10 cellular contexts compared by ENCODE assay signal in genomic region chr17:46769531-46770438, GRCh38. TPM values are rescaled to one million over a fixed set of nuclear protein-coding genes. Genes with fewer than 3 reads are reported as not detected.
DNase-seq lines count a peak whose midpoint lies in the region; ATAC-seq, FAIRE-seq and TF ChIP-seq lines count a peak whose summit lies in the region.
"Had no signal": no experiment of that assay in that cellular context is flagged by ENCODE, and none has a peak within 500 bp of the region (broad histone marks: within the 10 kb centered on the region; RNA-seq: fewer than 3 reads in every experiment).

No MANE protein-coding gene starts in this region.

- H4K5ac ChIP-seq in IMR-90 (ENCODE audit: low read depth, low read length) = no peak overlapping the region
- no peak overlapping the region for H4K5ac ChIP-seq in H1 (ENCODE audit: insufficient read length, low read depth, low read length)

- H2BK12ac ChIP-seq in H1 (ENCODE audit: low read depth, low read length) = peak overlapping the region; percentile 68; the same call in 1 of the 2 replicates

- H2AFZ ChIP-seq in IMR-90 (replicated peaks; ENCODE audit: low read length, poor library complexity) = peak overlapping the region; percentile 93
- no peak overlapping the region for H2AFZ ChIP-seq in H1 (ENCODE audit: low read length)

- H3K56ac ChIP-seq in IMR-90 (ENCODE audit: extremely low read depth, insufficient read depth, low read length) (no peak overlapping the region), H1 (replicated peaks; ENCODE audit: insufficient read length, low read depth, low read length) (no peak overlapping the region)

- TF ChIP-seq POLR2A in IMR-90 (IDR thresholded peaks at IDR 0.05; ENCODE audit: low read depth, low read length) (no peak), H1 (IDR thresholded peaks at IDR 0.05; ENCODE audit: control extremely low read depth in 1 of 2, low read depth in 2 of 2, low read length in 2 of 2) (no peak), ovary (IDR thresholded peaks at IDR 0.05) (no peak)

- dilution Hi-C loops in IMR-90 (cut with HindIII; ENCODE audit: low sequenced_read_pairs, unreplicated experiment) = no loop called here

- 72% methylated on average over 21 of the region's 56 CpGs; no CpG with 5 or more reads in 1 of the 2 experiments for WGBS in IMR-90 (ENCODE audit: extremely low coverage in 2 of 2, insufficient read length in 1 of 2), 2 experiments
- WGBS in H1 (ENCODE audit: extremely low coverage in 1 of 2, insufficient coverage in 1 of 2, insufficient read length in 1 of 2, insufficient replicate concordance in 2 of 2, low coverage in 1 of 2, low lambda C conversion rate in 2 of 2, missing lambda C conversion rate in 1 of 2), 2 experiments = 88% methylated on average over 32 of the region's 56 CpGs; no CpG with 5 or more reads in 1 of the 2 experiments
- 5 to 18% (median 8%) methylated on average over 45 to 56 of the region's 56 CpGs for WGBS in ovary, 3 donors

- CTCF ChIA-PET in IMR-90 (lab: Yijun Ruan, JAX) (no interaction called here), H1 (lab: Charles Lee; ENCODE audit: partially characterized antibody) (interaction anchor here (0.6 to 1.2 kb wide), 2 partner anchors 44 to 62 kb away, joined by 3 to 4 read pairs; no protein-coding TSS in a partner anchor)

- intact Hi-C loops in IMR-90 (cut with micrococcal nuclease) (loop anchor here (5.0 kb wide), 1 partner anchor 48 kb away; the partner anchor contains the start of gene WNT3), ovary (cut with DNase I) (no loop called here)

- peak overlapping the region in 3 of 11 experiments; percentile 14 to 91 (median 85); a peak in 3 of 22 replicates for H3K9ac ChIP-seq in BLaER1 treated with 17β-estradiol and CSF1 and Interleukin-3, amounts not matched to agents 10 nM and 100 nM
- H3K9ac ChIP-seq in IMR-90 (ENCODE audit: low read depth, low read length) (no peak overlapping the region), H1 (replicated peaks in 1 of 4; ENCODE audit: extremely low read depth in 1 of 4, low read depth in 3 of 4, low read length in 3 of 4) (no peak overlapping the region)

- H3K4me1 ChIP-seq in BLaER1 treated with 17β-estradiol and CSF1 and Interleukin-3, amounts not matched to agents 10 nM and 100 nM = peaks cover 11 to 42% (median 36%) of the 10 kb centered on the region in 10 experiments
- peaks cover 9% of the 10 kb centered on the region for H3K4me1 ChIP-seq in IMR-90 (ENCODE audit: control insufficient read depth, insufficient read depth, low read length)
- H3K4me1 ChIP-seq in H1 (replicated peaks in 1 of 4; ENCODE audit: control insufficient read depth in 3 of 4, insufficient read depth in 4 of 4, low read length in 3 of 4) = peaks cover 6 to 32% (median 26%) of the 10 kb centered on the region in 4 experiments
- H3K4me1 ChIP-seq in ovary (ENCODE audit: insufficient read depth) = peaks cover 8% of the 10 kb centered on the region
- H3K4me1 ChIP-seq in BE2C = peaks cover 10% of the 10 kb centered on the region

- H4K91ac ChIP-seq in IMR-90 (ENCODE audit: insufficient read depth, low read depth, low read length) (0 out of 2 replicates have a peak overlapping the region, but pooled peaks have one; percentile 3), H1 (replicated peaks; ENCODE audit: insufficient read length, low read length) (no peak overlapping the region)

- no peak overlapping the region for H2BK120ac ChIP-seq in IMR-90 (ENCODE audit: low read depth, low read length)
- no peak overlapping the region for H2BK120ac ChIP-seq in H1 (replicated peaks; ENCODE audit: low read depth, low read length)

- DNase-seq in IMR-90 = no peak
- peak in 1 of 2 experiments; percentile 45 for DNase-seq in H1 (ENCODE audit: low read depth in 1 of 2, low spot score in 2 of 2)
- peak in 2 of 5 donors; percentile 33 to 47 for DNase-seq in ovary
- no peak for DNase-seq in BE2C
- DNase-seq in NCI-H1930 (lab: John Stamatoyannopoulos, UW) = no peak
- no peak for DNase-seq in HK-2 (ENCODE audit: unreplicated experiment)
- DNase-seq: GF-D8; NK-92 treated with Interleukin-12 subunit alpha and Interleukin-12 subunit beta, amount 100 ng/mL, for 24 hours had no signal

- H3K4me3 ChIP-seq in BLaER1 treated with 17β-estradiol and CSF1 and Interleukin-3, amounts not matched to agents 10 nM and 100 nM = no peak overlapping the region; a peak in 1 of 20 replicates
- H3K4me3 ChIP-seq in IMR-90 (ENCODE audit: insufficient read depth, low read depth, low read length) (no peak overlapping the region), H1 (ENCODE audit: extremely low read depth in 1 of 4, insufficient read depth in 2 of 4, low read depth in 3 of 4, low read length in 4 of 4) (peak overlapping the region in 1 of 4 experiments; percentile 60; a peak in 1 of 8 replicates), ovary (peak overlapping the region; percentile 18), BE2C (ENCODE audit: low read depth, low read length) (no peak overlapping the region)

- H3K18ac ChIP-seq in IMR-90 (ENCODE audit: low read depth, low read length) = no peak overlapping the region
- no peak overlapping the region; the same call in 1 of the 2 replicates for H3K18ac ChIP-seq in H1 (ENCODE audit: extremely low read depth, low read length)

- H2AK9ac ChIP-seq in IMR-90 (replicated peaks; ENCODE audit: low read depth, low read length, poor library complexity) = peak overlapping the region; percentile 86

- H3K23ac ChIP-seq in IMR-90 (ENCODE audit: low read depth, low read length) = no peak overlapping the region
- H3K23ac ChIP-seq in H1 (ENCODE audit: insufficient read length) = no peak overlapping the region

- H2AK5ac ChIP-seq in IMR-90 (ENCODE audit: low read depth, low read length) (peak overlapping the region; percentile 82), H1 (ENCODE audit: low read depth, low read length) (no peak overlapping the region)

- no peaks in the 10 kb centered on the region for H3K36me3 ChIP-seq in BLaER1 treated with 17β-estradiol and CSF1 and Interleukin-3, amounts not matched to agents 10 nM and 100 nM
- no peaks in the 10 kb centered on the region for H3K36me3 ChIP-seq in IMR-90 (ENCODE audit: control insufficient read depth, insufficient read depth, low read length)
- no peaks in the 10 kb centered on the region; a peak in 1 of 8 replicates for H3K36me3 ChIP-seq in H1 (ENCODE audit: control insufficient read depth in 2 of 4, insufficient read depth in 4 of 4, low read length in 3 of 4)
- no peaks in the 10 kb centered on the region for H3K36me3 ChIP-seq in ovary
- no peaks in the 10 kb centered on the region for H3K36me3 ChIP-seq in BE2C

- TF ChIP-seq CTCF in IMR-90 (conservative IDR thresholded peaks at IDR 0.05; ENCODE audit: low read depth, low read length) (no peak), H1 (IDR thresholded peaks at IDR 0.05; ENCODE audit: control extremely low read depth in 1 of 3, insufficient read depth in 1 of 3, low read depth in 1 of 3, low read length in 3 of 3) (no peak), ovary (IDR thresholded peaks at IDR 0.05) (no peak), BE2C (IDR thresholded peaks at IDR 0.05; ENCODE audit: low read depth, low read length) (no peak)

- TF ChIP-seq RAD21 in IMR-90 (IDR thresholded peaks at IDR 0.05; ENCODE audit: low read length) (no peak), H1 (IDR thresholded peaks at IDR 0.05 in 1 of 2, conservative IDR thresholded peaks at IDR 0.05 in 1 of 2; ENCODE audit: low read depth in 2 of 2, low read length in 2 of 2) (no peak)

- FAIRE-seq in H1 (lab: Jason Lieb, UNC) = no peak

- no peak for ATAC-seq in IMR-90 (ENCODE audit: low read depth)
- no peak for ATAC-seq in GM19395 (IDR thresholded peaks at IDR 0.05; ENCODE audit: unreplicated experiment)

- H2BK5ac ChIP-seq in IMR-90 (ENCODE audit: low read depth, low read length, poor library complexity, severe bottlenecking) = no peak overlapping the region
- no peak overlapping the region for H2BK5ac ChIP-seq in H1 (ENCODE audit: low read depth, low read length)

- in situ Hi-C loops in IMR-90 (cut with MboI; ENCODE audit: low sequenced_read_pairs) = no loop called here

- peaks cover 0 to 10% of the 10 kb centered on the region in 2 experiments; a peak in 1 of 4 replicates for H3K79me1 ChIP-seq in IMR-90 (ENCODE audit: low read depth in 1 of 2, low read length in 2 of 2)
- H3K79me1 ChIP-seq in H1 (ENCODE audit: low read depth, low read length) = no peaks in the 10 kb centered on the region

- peaks cover 0 to 9% (median 0%) of the 10 kb centered on the region in 11 experiments; a peak in 2 of 22 replicates for H4K20me1 ChIP-seq in BLaER1 treated with 17β-estradiol and CSF1 and Interleukin-3, amounts not matched to agents 10 nM and 100 nM
- H4K20me1 ChIP-seq in IMR-90 (ENCODE audit: insufficient read depth, low read length) (no peaks in the 10 kb centered on the region), H1 (replicated peaks in 1 of 2; ENCODE audit: control insufficient read depth in 1 of 2, insufficient read depth in 2 of 2, low read length in 2 of 2) (peaks cover 7 to 12% of the 10 kb centered on the region in 2 experiments)

- peak overlapping the region in 8 of 11 experiments; percentile 89 to 97 (median 94); a peak in 15 of 22 replicates for H3K4me2 ChIP-seq in BLaER1 treated with 17β-estradiol and CSF1 and Interleukin-3, amounts not matched to agents 10 nM and 100 nM
- no peak overlapping the region for H3K4me2 ChIP-seq in IMR-90 (ENCODE audit: low read depth, low read length)
- peak overlapping the region in 1 of 2 experiments; percentile 75; a peak in 2 of 4 replicates for H3K4me2 ChIP-seq in H1 (ENCODE audit: insufficient read depth in 1 of 2, low read depth in 2 of 2, low read length in 2 of 2)

- H4K8ac ChIP-seq in IMR-90 (ENCODE audit: low read depth in 2 of 2, low read length in 2 of 2) (no peak overlapping the region; a peak in 1 of 4 replicates), H1 (ENCODE audit: extremely low read depth, insufficient read depth, low read length) (no peak overlapping the region)

- no peaks in the 10 kb centered on the region for H3K79me2 ChIP-seq in H1 (ENCODE audit: control insufficient read depth in 1 of 2, insufficient read depth in 2 of 2, low read length in 2 of 2)

- H3K23me2 ChIP-seq in H1 (ENCODE audit: low read depth, low read length) = peaks cover 10% of the 10 kb centered on the region; the same call in 1 of the 2 replicates

- no TSS peak for BruUV-seq in IMR-90 (replicated peaks; lab: Mats Ljungman, UMichigan)

- H3K14ac ChIP-seq in IMR-90 (replicated peaks; ENCODE audit: low read depth, low read length) (no peak overlapping the region), H1 (ENCODE audit: insufficient read length) (no peak overlapping the region)

- H3K9me3 ChIP-seq in BLaER1 treated with 17β-estradiol and CSF1 and Interleukin-3, amounts not matched to agents 10 nM and 100 nM (replicated peaks in 1 of 11) = no peaks in the 10 kb centered on the region
- no peaks in the 10 kb centered on the region for H3K9me3 ChIP-seq in IMR-90 (ENCODE audit: control insufficient read depth, insufficient read depth, low read length)
- peaks cover 0 to 2% of the 10 kb centered on the region in 2 experiments; a peak in 1 of 4 replicates for H3K9me3 ChIP-seq in H1 (ENCODE audit: insufficient read depth in 2 of 2, low read depth in 1 of 2, low read length in 1 of 2)
- no peaks in the 10 kb centered on the region for H3K9me3 ChIP-seq in ovary
- H3K9me3 ChIP-seq in BE2C = no peaks in the 10 kb centered on the region

- H3K9me1 ChIP-seq in IMR-90 (ENCODE audit: insufficient read depth, low read length) = peaks cover 14% of the 10 kb centered on the region

- no peak overlapping the region for H2BK20ac ChIP-seq in IMR-90 (ENCODE audit: low read depth, low read length)
- H2BK20ac ChIP-seq in H1 (ENCODE audit: low read length) = no peak overlapping the region

- TF ChIP-seq EP300 in H1 (IDR thresholded peaks at IDR 0.05; ENCODE audit: borderline replicate concordance in 1 of 2, low read depth in 2 of 2, low read length in 2 of 2) = no peak
- TF ChIP-seq EP300 in ovary (IDR thresholded peaks at IDR 0.05) = no peak

- H3K27me3 ChIP-seq in BLaER1 treated with 17β-estradiol and CSF1 and Interleukin-3, amounts not matched to agents 10 nM and 100 nM = peaks cover 20 to 38% (median 31%) of the 10 kb centered on the region in 11 experiments
- no peaks in the 10 kb centered on the region for H3K27me3 ChIP-seq in IMR-90 (ENCODE audit: control insufficient read depth, insufficient read depth, low read length)
- peaks cover 40 to 59% (median 58%) of the 10 kb centered on the region in 4 experiments for H3K27me3 ChIP-seq in H1 (replicated peaks in 1 of 4; ENCODE audit: control insufficient read depth in 3 of 4, extremely low read depth in 1 of 4, insufficient read depth in 3 of 4, low read length in 3 of 4)
- H3K27me3 ChIP-seq in ovary = no peaks in the 10 kb centered on the region
- H3K27me3 ChIP-seq in BE2C = peaks cover 6% of the 10 kb centered on the region; the same call in 1 of the 2 replicates

- H2BK15ac ChIP-seq in IMR-90 (ENCODE audit: low read depth, low read length) = no peak overlapping the region
- H2BK15ac ChIP-seq in H1 (ENCODE audit: low read length) = no peak overlapping the region

- H3K27ac ChIP-seq in BLaER1 treated with 17β-estradiol and CSF1 and Interleukin-3, amounts not matched to agents 10 nM and 100 nM = no peak overlapping the region
- no peak overlapping the region for H3K27ac ChIP-seq in IMR-90 (ENCODE audit: insufficient read depth, low read length)
- H3K27ac ChIP-seq in H1 (ENCODE audit: low read depth, low read length) = no peak overlapping the region
- H3K27ac ChIP-seq in ovary = no peak overlapping the region

- POLR2A ChIA-PET in IMR-90 (lab: Charles Lee; ENCODE audit: unreplicated experiment) = no interaction called here
- POLR2A ChIA-PET in H1 (lab: Charles Lee; ENCODE audit: partially characterized antibody) = interaction anchor here (1.4 kb wide), 1 partner anchor 14 kb away, joined by 3 read pairs; no protein-coding TSS in a partner anchor

- peak overlapping the region; percentile 22; the same call in 1 of the 2 replicates for H3K4ac ChIP-seq in IMR-90 (ENCODE audit: low read depth, low read length)
- H3K4ac ChIP-seq in H1 (replicated peaks; ENCODE audit: insufficient read length, low read depth, low read length) = no peak overlapping the region

RNA-seq across cellular contexts. Expression of gene WNT3, which starts 48.7 kb away (rescaled TPM):
- 0.56 and 0.72 TPM in 2 replicates for total RNA-seq in IMR-90 (2012; rRNA removed)
- polyA plus RNA-seq in IMR-90 (2012; rRNA removed) = 0.99 and 1.0 TPM in 2 replicates
- polyA plus RNA-seq in IMR-90 (2012; cell fraction: cytosol; rRNA removed) = 0.58 and 0.71 TPM in 2 replicates
- 3.1 and 4.9 TPM in 2 replicates for polyA plus RNA-seq in IMR-90 (2012; cell fraction: nucleus; rRNA removed; ENCODE audit: low replicate concordance)
- 1.3 and 2.0 TPM in 2 replicates for total RNA-seq in H1 (2021; fragmentation: NEBNext Ultra II Directional; extraction: Animal tissue kit (Norgen Biotek cat#: 25700))
- polyA plus RNA-seq in H1 (2011; rRNA removed) = 0.56 and 0.96 TPM in 2 replicates
- polyA plus RNA-seq in H1 (2011; cell fraction: cytosol; rRNA removed) = 1.00 TPM
- polyA plus RNA-seq in H1 (2011; cell fraction: nucleus; rRNA removed) = 1.2 TPM
- 0.40 to 1.3 TPM (median 0.77 TPM) in 4 replicates for polyA plus RNA-seq in H1 (2012, experiment 1 of 2)
- 0.76 TPM for polyA plus RNA-seq in H1 (2012, experiment 2 of 2)
- 5.2 TPM for polyA plus RNA-seq in H1 (2013, experiment 1 of 2)
- 6.7 TPM for polyA plus RNA-seq in H1 (2013, experiment 2 of 2)
- polyA minus RNA-seq in H1 (2011; rRNA and poly(A)+ RNA removed) = 0.71 and 0.91 TPM in 2 replicates
- polyA minus RNA-seq in H1 (2011; cell fraction: cytosol; rRNA and poly(A)+ RNA removed) = 0.66 TPM
- polyA minus RNA-seq in H1 (2011; cell fraction: nucleus; rRNA and poly(A)+ RNA removed) = 0.60 TPM
- under 1 TPM in 6 of 7 donors, not detected in 1; 0.23 to 0.87 (median 0.54) TPM for total RNA-seq in ovary
- polyA plus RNA-seq in ovary = 1 to 10 TPM in 1 of 2 donors, under 1 TPM in 1; 0.52 to 1.7 TPM
- polyA plus RNA-seq in BE2C (2012; ENCODE audit: insufficient read depth, insufficient read length, low read depth) = 4.7 TPM
